ENCODE assay signal across 20 cellular contexts in genomic region chr2:230907361-230908093, GRCh38. TPM values are rescaled to one million over a fixed set of nuclear protein-coding genes. Genes with fewer than 3 reads are reported as not detected.
DNase-seq lines count a peak whose midpoint lies in the region; ATAC-seq, FAIRE-seq and TF ChIP-seq lines count a peak whose summit lies in the region.
"Had no signal": no experiment of that assay in that cellular context is flagged by ENCODE, and none has a peak within 500 bp of the region (broad histone marks: within the 10 kb centered on the region; RNA-seq: fewer than 3 reads in every experiment).

No MANE protein-coding gene starts in this region.

- H3K27me3 Mint-ChIP-seq in T-helper 2 cell treated with Interferon-gamma antibody and Interleukin-4, amounts not matched to agents 5 μg/mL and 100 μg/mL, for 36 hours (ENCODE audit: low read depth) = peaks cover 25% of the 10 kb centered on the region

- H3K27ac Mint-ChIP-seq in T-helper 2 cell treated with Interferon-gamma antibody and Interleukin-4, amounts not matched to agents 5 μg/mL and 100 μg/mL, for 36 hours = no peak overlapping the region
- H3K27ac Mint-ChIP-seq: CD14-positive monocyte had no signal

- peak overlapping the region; percentile 8 for H3K4me3 Mint-ChIP-seq in T-helper 2 cell treated with Interferon-gamma antibody and Interleukin-4, amounts not matched to agents 5 μg/mL and 100 μg/mL, for 36 hours

- H3K27ac ChIP-seq in SJSA1 (peak overlapping the region; percentile 81), coronary artery (no peak overlapping the region)
- H3K27ac ChIP-seq: adrenal gland, gastrocnemius medialis, lower lobe of right lung, SJCRH30, thoracic aorta had no signal

- peaks cover 3% of the 10 kb centered on the region; the same call in 1 of the 2 replicates for H3K36me3 ChIP-seq in SJSA1
- H3K36me3 ChIP-seq: adrenal gland, gastrocnemius medialis, lower lobe of right lung, SJCRH30, thoracic aorta had no signal

- H3K27me3 ChIP-seq in SJSA1 (replicated peaks) = no peaks in the 10 kb centered on the region
- H3K27me3 ChIP-seq: adrenal gland, gastrocnemius medialis had no signal

- peaks cover 33% of the 10 kb centered on the region for H3K4me1 ChIP-seq in SJSA1 (replicated peaks)
- H3K4me1 ChIP-seq: adrenal gland, gastrocnemius medialis, lower lobe of right lung, SJCRH30 had no signal

- DNase-seq in T-helper 2 cell treated with Interferon-gamma antibody and Interleukin-4, amounts not matched to agents 5 μg/mL and 100 μg/mL, for 36 hours (ENCODE audit: low spot score) = no peak
- DNase-seq in T-helper 2 cell = no peak
- peak in 1 of 2 experiments; percentile 38 for DNase-seq in SJSA1 (ENCODE audit: low read depth in 1 of 2, low spot score in 2 of 2)
- DNase-seq in coronary artery (ENCODE audit: low spot score) = peak; percentile 53
- DNase-seq in stimulated activated CD8-positive, alpha-beta memory T cell treated with anti-CD3 and anti-CD28 coated beads, Interleukin-4, amount 100 ng/mL, for 48 hours = peak; percentile 23
- no peak for DNase-seq in RKO (ENCODE audit: low spot score)
- no peak for DNase-seq in GM12892 (ENCODE audit: insufficient read length)
- DNase-seq: 8988T, adrenal gland, cerebellar nuclear complex, lower lobe of right lung, NCI-H1694, NCI-H446 had no signal

- H3K4me3 ChIP-seq in SJSA1 (peak overlapping the region; percentile 4; the same call in 1 of the 2 replicates), coronary artery (no peak overlapping the region)
- H3K4me3 ChIP-seq: adrenal gland, gastrocnemius medialis, lower lobe of right lung, SJCRH30, thoracic aorta had no signal

- TF ChIP-seq CTCF in coronary artery (IDR thresholded peaks at IDR 0.05) = no peak

- peaks cover 26% of the 10 kb centered on the region for H3K4me1 Mint-ChIP-seq in T-helper 2 cell treated with Interferon-gamma antibody and Interleukin-4, amounts not matched to agents 5 μg/mL and 100 μg/mL, for 36 hours (ENCODE audit: low read depth)

- no peak for ATAC-seq in HG03457 (IDR thresholded peaks at IDR 0.05; ENCODE audit: unreplicated experiment)
- ATAC-seq: gastrocnemius medialis; lower lobe of right lung; naive thymus-derived CD4-positive, alpha-beta T cell had no signal

- TF ChIP-seq POLR2A in GM12892 (IDR thresholded peaks at IDR 0.05; ENCODE audit: low read depth, low read length) = no peak

- H3K9me3 ChIP-seq in SJSA1 (replicated peaks) = no peaks in the 10 kb centered on the region
- H3K9me3 ChIP-seq: adrenal gland, gastrocnemius medialis, lower lobe of right lung, SJCRH30, thoracic aorta had no signal

- no peaks in the 10 kb centered on the region for H3K9me3 Mint-ChIP-seq in T-helper 2 cell treated with Interferon-gamma antibody and Interleukin-4, amounts not matched to agents 5 μg/mL and 100 μg/mL, for 36 hours
- H3K9me3 Mint-ChIP-seq: CD14-positive monocyte; naive thymus-derived CD4-positive, alpha-beta T cell had no signal

- no peaks in the 10 kb centered on the region for H3K36me3 Mint-ChIP-seq in T-helper 2 cell treated with Interferon-gamma antibody and Interleukin-4, amounts not matched to agents 5 μg/mL and 100 μg/mL, for 36 hours (ENCODE audit: low read depth)
- H3K36me3 Mint-ChIP-seq: CD14-positive monocyte had no signal

- no peak for FAIRE-seq in GM12892 (lab: Jason Lieb, UNC)

RNA-seq across cellular contexts. Expression of gene GPR55, which starts 17.5 kb away (rescaled TPM):
- 2.6 and 5.7 TPM in 2 replicates for total RNA-seq in SJSA1 (2014; rRNA removed; shearing (Covaris generic))
- polyA plus RNA-seq in GM12892 (2012; ENCODE audit: missing spikeins) = 15.5 TPM
- total RNA-seq: gastrocnemius medialis, LHCN-M2, thoracic aorta had no signal

RNA-seq across cellular contexts. Expression of gene ITM2C, which starts 42.8 kb away (rescaled TPM):
- 161 and 216 TPM in 2 replicates for total RNA-seq in SJSA1 (2014; rRNA removed; shearing (Covaris generic))
- 52.2 TPM for polyA plus RNA-seq in GM12892 (2012; ENCODE audit: missing spikeins)

Comparison
In these comparisons a context has a peak if more than half of its experiments do, and no peak if none do; other contexts are left out.
1. DNase-seq: peak in coronary artery (single experiment) and stimulated activated CD8-positive, alpha-beta memory T cell treated with anti-CD3 and anti-CD28 coated beads, Interleukin-4, amount 100 ng/mL, for 48 hours (single experiment); none in T-helper 2 cell treated with Interferon-gamma antibody and Interleukin-4, amounts not matched to agents 5 μg/mL and 100 μg/mL, for 36 hours (single experiment), T-helper 2 cell (0 of 5), RKO (single experiment) and GM12892 (single experiment).